In the genomic region with DNA sequence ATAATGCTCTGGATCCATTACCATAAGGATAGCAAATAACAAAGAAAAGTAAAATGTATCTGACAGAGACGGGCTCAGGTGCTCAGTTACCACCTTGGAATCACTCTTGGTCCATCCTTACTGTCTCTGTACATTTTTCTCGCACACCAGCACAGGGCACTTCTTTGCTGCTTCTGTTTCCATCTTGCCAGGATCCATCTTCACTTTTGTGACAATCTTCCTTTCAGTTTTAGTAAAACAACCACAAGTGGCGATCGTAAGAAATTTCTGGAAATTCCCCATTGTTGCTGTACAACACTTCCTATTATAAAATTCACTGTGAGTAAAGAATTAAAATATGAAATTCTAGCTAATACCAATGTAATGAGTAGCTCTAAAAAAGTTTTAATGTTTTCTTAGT, we compare ENCODE assay signal across 3 cellular contexts.
TF ChIP-seq lines count a peak whose summit lies in the region.

No MANE protein-coding gene starts in this region.

TF ChIP-seq in SK-N-SH, 30 proteins besides CTCF, POLR2A, EP300 and RAD21 (continued from another document and continues in another):
- TF ChIP-seq PBX3 (IDR thresholded peaks at IDR 0.05): no peak
- TF ChIP-seq ELF1 (IDR thresholded peaks at IDR 0.05): no peak
- TF ChIP-seq EZH2phosphoT487 (IDR thresholded peaks at IDR 0.05; ENCODE audit: borderline replicate concordance, low read depth): no peak
- TF ChIP-seq FOXM1 (IDR thresholded peaks at IDR 0.05; ENCODE audit: low read depth): no peak
- TF ChIP-seq, protein P1, sequence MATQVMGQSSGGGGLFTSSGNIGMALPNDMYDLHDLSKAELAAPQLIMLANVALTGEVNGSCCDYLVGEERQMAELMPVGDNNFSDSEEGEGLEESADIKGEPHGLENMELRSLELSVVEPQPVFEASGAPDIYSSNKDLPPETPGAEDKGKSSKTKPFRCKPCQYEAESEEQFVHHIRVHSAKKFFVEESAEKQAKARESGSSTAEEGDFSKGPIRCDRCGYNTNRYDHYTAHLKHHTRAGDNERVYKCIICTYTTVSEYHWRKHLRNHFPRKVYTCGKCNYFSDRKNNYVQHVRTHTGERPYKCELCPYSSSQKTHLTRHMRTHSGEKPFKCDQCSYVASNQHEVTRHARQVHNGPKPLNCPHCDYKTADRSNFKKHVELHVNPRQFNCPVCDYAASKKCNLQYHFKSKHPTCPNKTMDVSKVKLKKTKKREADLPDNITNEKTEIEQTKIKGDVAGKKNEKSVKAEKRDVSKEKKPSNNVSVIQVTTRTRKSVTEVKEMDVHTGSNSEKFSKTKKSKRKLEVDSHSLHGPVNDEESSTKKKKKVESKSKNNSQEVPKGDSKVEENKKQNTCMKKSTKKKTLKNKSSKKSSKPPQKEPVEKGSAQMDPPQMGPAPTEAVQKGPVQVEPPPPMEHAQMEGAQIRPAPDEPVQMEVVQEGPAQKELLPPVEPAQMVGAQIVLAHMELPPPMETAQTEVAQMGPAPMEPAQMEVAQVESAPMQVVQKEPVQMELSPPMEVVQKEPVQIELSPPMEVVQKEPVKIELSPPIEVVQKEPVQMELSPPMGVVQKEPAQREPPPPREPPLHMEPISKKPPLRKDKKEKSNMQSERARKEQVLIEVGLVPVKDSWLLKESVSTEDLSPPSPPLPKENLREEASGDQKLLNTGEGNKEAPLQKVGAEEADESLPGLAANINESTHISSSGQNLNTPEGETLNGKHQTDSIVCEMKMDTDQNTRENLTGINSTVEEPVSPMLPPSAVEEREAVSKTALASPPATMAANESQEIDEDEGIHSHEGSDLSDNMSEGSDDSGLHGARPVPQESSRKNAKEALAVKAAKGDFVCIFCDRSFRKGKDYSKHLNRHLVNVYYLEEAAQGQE (IDR thresholded peaks at IDR 0.05; ENCODE audit: low read depth, low read length): no peak
- no peak for TF ChIP-seq FOXJ3 (CRISPR knock-in tag; IDR thresholded peaks at IDR 0.05)
- TF ChIP-seq NRF1 (IDR thresholded peaks at IDR 0.05; ENCODE audit: low read depth, low read length): no peak
- TF ChIP-seq MAX (IDR thresholded peaks at IDR 0.05; ENCODE audit: low read depth): no peak
- TF ChIP-seq, protein P2, sequence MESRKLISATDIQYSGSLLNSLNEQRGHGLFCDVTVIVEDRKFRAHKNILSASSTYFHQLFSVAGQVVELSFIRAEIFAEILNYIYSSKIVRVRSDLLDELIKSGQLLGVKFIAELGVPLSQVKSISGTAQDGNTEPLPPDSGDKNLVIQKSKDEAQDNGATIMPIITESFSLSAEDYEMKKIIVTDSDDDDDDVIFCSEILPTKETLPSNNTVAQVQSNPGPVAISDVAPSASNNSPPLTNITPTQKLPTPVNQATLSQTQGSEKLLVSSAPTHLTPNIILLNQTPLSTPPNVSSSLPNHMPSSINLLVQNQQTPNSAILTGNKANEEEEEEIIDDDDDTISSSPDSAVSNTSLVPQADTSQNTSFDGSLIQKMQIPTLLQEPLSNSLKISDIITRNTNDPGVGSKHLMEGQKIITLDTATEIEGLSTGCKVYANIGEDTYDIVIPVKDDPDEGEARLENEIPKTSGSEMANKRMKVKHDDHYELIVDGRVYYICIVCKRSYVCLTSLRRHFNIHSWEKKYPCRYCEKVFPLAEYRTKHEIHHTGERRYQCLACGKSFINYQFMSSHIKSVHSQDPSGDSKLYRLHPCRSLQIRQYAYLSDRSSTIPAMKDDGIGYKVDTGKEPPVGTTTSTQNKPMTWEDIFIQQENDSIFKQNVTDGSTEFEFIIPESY (IDR thresholded peaks at IDR 0.05; ENCODE audit: borderline replicate concordance, low read depth): no peak

TF ChIP-seq in SK-N-SH treated with all-trans-retinoic acid at 6 μM for 48 hours, 23 proteins besides CTCF, POLR2A, EP300 and RAD21 (continued from another document):
- TF ChIP-seq TOX (CRISPR knock-in tag; IDR thresholded peaks at IDR 0.05; ENCODE audit: borderline replicate concordance): no peak
- TF ChIP-seq GLIS3 (CRISPR knock-in tag; IDR thresholded peaks at IDR 0.05): no peak
- TF ChIP-seq ZFP30 (CRISPR knock-in tag; IDR thresholded peaks at IDR 0.05): no peak
- no peak for TF ChIP-seq TCF4 (CRISPR knock-in tag; IDR thresholded peaks at IDR 0.05; ENCODE audit: borderline replicate concordance)
- no peak for TF ChIP-seq ZFP3 (CRISPR knock-in tag; IDR thresholded peaks at IDR 0.05)
- TF ChIP-seq CSRNP3 (CRISPR knock-in tag; IDR thresholded peaks at IDR 0.05): no peak
- no peak for TF ChIP-seq ESRRG (CRISPR knock-in tag; IDR thresholded peaks at IDR 0.05)

TF ChIP-seq in GM12878, 131 proteins besides CTCF, POLR2A, EP300 and RAD21 (continued from another document):
- TF ChIP-seq WRNIP1 (IDR thresholded peaks at IDR 0.05; ENCODE audit: borderline replicate concordance, low read depth, low read length) (no peak), JUNB (IDR thresholded peaks at IDR 0.05) (peak; percentile 72), BCLAF1 (IDR thresholded peaks at IDR 0.05) (no peak), MLLT1 (IDR thresholded peaks at IDR 0.05) (0 out of 2 replicates have a peak, but pooled peaks have one; percentile 20), FOXM1 (IDR thresholded peaks at IDR 0.05; ENCODE audit: low read depth, low read length) (peak; percentile 48; the same call in 1 of the 2 replicates), EED (IDR thresholded peaks at IDR 0.05; ENCODE audit: low read depth) (0 out of 2 replicates have a peak, but pooled peaks have one; percentile 33), NFIC (IDR thresholded peaks at IDR 0.05; ENCODE audit: low read depth, low read length) (peak; percentile 68; the same call in 1 of the 2 replicates), FOS (IDR thresholded peaks at IDR 0.05; ENCODE audit: borderline replicate concordance, extremely low read depth, insufficient read length) (no peak), IRF4 (IDR thresholded peaks at IDR 0.05; ENCODE audit: low read depth, low read length) (peak; percentile 59; the same call in 1 of the 2 replicates), CBFB (IDR thresholded peaks at IDR 0.05; ENCODE audit: low read depth) (peak; percentile 50)
- TF ChIP-seq, protein P3, sequence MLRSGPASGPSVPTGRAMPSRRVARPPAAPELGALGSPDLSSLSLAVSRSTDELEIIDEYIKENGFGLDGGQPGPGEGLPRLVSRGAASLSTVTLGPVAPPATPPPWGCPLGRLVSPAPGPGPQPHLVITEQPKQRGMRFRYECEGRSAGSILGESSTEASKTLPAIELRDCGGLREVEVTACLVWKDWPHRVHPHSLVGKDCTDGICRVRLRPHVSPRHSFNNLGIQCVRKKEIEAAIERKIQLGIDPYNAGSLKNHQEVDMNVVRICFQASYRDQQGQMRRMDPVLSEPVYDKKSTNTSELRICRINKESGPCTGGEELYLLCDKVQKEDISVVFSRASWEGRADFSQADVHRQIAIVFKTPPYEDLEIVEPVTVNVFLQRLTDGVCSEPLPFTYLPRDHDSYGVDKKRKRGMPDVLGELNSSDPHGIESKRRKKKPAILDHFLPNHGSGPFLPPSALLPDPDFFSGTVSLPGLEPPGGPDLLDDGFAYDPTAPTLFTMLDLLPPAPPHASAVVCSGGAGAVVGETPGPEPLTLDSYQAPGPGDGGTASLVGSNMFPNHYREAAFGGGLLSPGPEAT (IDR thresholded peaks at IDR 0.05; ENCODE audit: low read depth): peak; percentile 63; the same call in 1 of the 2 replicates
